Comparison of ENCODE assay signal across 26 cellular contexts in the genomic region with DNA sequence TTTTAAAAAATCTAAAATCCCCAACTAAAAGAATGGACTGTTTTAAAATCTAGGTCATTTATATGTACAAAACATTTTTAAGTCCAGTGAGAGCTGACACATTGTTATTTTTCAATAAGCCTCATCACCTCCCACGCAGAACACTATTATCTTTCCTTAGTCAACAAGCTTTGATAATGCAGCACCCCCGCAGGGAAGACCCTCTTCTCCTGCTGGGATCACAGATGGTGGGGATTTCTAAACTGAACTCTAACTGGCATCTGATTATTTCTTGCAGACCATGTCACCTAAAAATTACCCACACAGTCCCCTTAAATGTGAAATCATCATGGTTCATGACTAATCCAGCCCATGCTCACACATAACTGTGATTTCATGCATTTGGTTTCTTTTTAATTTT. TPM values are rescaled to one million over a fixed set of nuclear protein-coding genes. Genes with fewer than 3 reads are reported as not detected.
DNase-seq lines count a peak whose midpoint lies in the region; ATAC-seq and TF ChIP-seq lines count a peak whose summit lies in the region.
"Had no signal": no experiment of that assay in that cellular context is flagged by ENCODE, and none has a peak within 500 bp of the region (broad histone marks: within the 10 kb centered on the region; RNA-seq: fewer than 3 reads in every experiment).

No MANE protein-coding gene starts in this region.

- no peak overlapping the region for H3K27ac ChIP-seq in esophagus squamous epithelium
- no peak overlapping the region for H3K27ac ChIP-seq in effector memory CD4-positive, alpha-beta T cell (ENCODE audit: insufficient read depth, low read length, poor library complexity, severe bottlenecking)
- H3K27ac ChIP-seq: ascending aorta, Peyer's patch, SJSA1, thyroid gland had no signal

- no peaks in the 10 kb centered on the region for H3K9me3 ChIP-seq in esophagus squamous epithelium
- no peaks in the 10 kb centered on the region for H3K9me3 ChIP-seq in effector memory CD4-positive, alpha-beta T cell (ENCODE audit: control insufficient read depth, low read length)
- H3K9me3 ChIP-seq: ascending aorta, Peyer's patch, SJSA1, thyroid gland had no signal

- H3K27me3 Mint-ChIP-seq in nephron (ENCODE audit: low read depth), result peaks cover 4% of the 10 kb centered on the region
- H3K27me3 Mint-ChIP-seq: effector memory CD8-positive, alpha-beta T cell had no signal

- no peaks in the 10 kb centered on the region for H3K36me3 Mint-ChIP-seq in nephron (ENCODE audit: low read depth)
- H3K36me3 Mint-ChIP-seq: activated naive CD4-positive, alpha-beta T cell treated with anti-CD3 and anti-CD28 coated beads, Interleukin-2, amount 50 U/mL, for 24 hours; CD8-positive, alpha-beta T cell had no signal

- H3K36me3 ChIP-seq in esophagus squamous epithelium, result no peaks in the 10 kb centered on the region
- H3K36me3 ChIP-seq in effector memory CD4-positive, alpha-beta T cell (ENCODE audit: control insufficient read depth, insufficient read depth, low read length), result no peaks in the 10 kb centered on the region
- H3K36me3 ChIP-seq: ascending aorta, Peyer's patch, SJSA1, thyroid gland had no signal

- H3K4me3 ChIP-seq in astrocyte of the spinal cord (ENCODE audit: low read depth, low read length) (no peak overlapping the region), esophagus squamous epithelium (no peak overlapping the region)
- no peak overlapping the region for H3K4me3 ChIP-seq in effector memory CD4-positive, alpha-beta T cell (ENCODE audit: insufficient read depth, low read depth, low read length, poor library complexity, severe bottlenecking)
- H3K4me3 ChIP-seq: ascending aorta, Peyer's patch, SJSA1, thyroid gland had no signal

- no peaks in the 10 kb centered on the region for H3K4me1 ChIP-seq in esophagus squamous epithelium
- H3K4me1 ChIP-seq in effector memory CD4-positive, alpha-beta T cell (ENCODE audit: control insufficient read depth, insufficient read depth, low read length, poor library complexity, severe bottlenecking), result no peaks in the 10 kb centered on the region
- H3K4me1 ChIP-seq: ascending aorta, Peyer's patch, SJSA1 had no signal

- WGBS in esophagus squamous epithelium, 2 donors, result 60 to 74% methylated on average over 1 to 2 of the region's 2 CpGs

- TF ChIP-seq POLR2A in esophagus squamous epithelium (IDR thresholded peaks at IDR 0.05), result no peak

- H3K4me3 Mint-ChIP-seq in nephron, result no peak overlapping the region
- H3K4me3 Mint-ChIP-seq: activated naive CD4-positive, alpha-beta T cell treated with anti-CD3 and anti-CD28 coated beads, Interleukin-2, amount 50 U/mL, for 24 hours; CD8-positive, alpha-beta T cell; effector memory CD8-positive, alpha-beta T cell; HFFc6; stimulated activated naive CD8-positive, alpha-beta T cell treated with anti-CD3 and anti-CD28 coated beads, Interleukin-15, Interleukin-2, amounts not matched to agents 100 ng/mL and 50 ng/mL, for 24 hours; T-helper 1 cell treated with Interleukin-12 subunit alpha and Interleukin-12 subunit beta and Interleukin-4 antibody, amounts not matched to agents 30 μg/mL and 1 μg/mL, for 36 hours had no signal

- DNase-seq in Daoy (ENCODE audit: low read depth), result peak; percentile 7
- peak; percentile 54 for DNase-seq in NCI-H1694 treated with DMSO at 0.1 percent for 48 hours (lab: John Stamatoyannopoulos, UW)
- peak; percentile 65 for DNase-seq in astrocyte of the spinal cord (ENCODE audit: low read depth, low spot score)
- DNase-seq in esophagus squamous epithelium (lab: John Stamatoyannopoulos, UW), result no peak
- no peak for DNase-seq in mucosa of gallbladder (ENCODE audit: low spot score)
- no peak for DNase-seq in effector memory CD4-positive, alpha-beta T cell
- DNase-seq: activated CD4-positive, alpha-beta T cell treated with anti-CD3 and anti-CD28 coated beads, Interleukin-2, amount 50 U/mL, for 1 hour; CD8-positive, alpha-beta T cell; effector memory CD8-positive, alpha-beta T cell; HFFc6; kidney; NCI-H1105 treated with DMSO at 0.1 percent for 48 hours; NCI-H226; nucleus accumbens; Peyer's patch; stimulated activated CD4-positive, alpha-beta T cell treated with anti-CD3 and anti-CD28 coated beads, Interleukin-12 subunit alpha, Interleukin-12 subunit beta, amount 100 ng/mL, for 4 hours; stimulated activated CD4-positive, alpha-beta T cell treated with anti-CD3 and anti-CD28 coated beads, Interleukin-4, amount 100 ng/mL, for 4 hours; thyroid gland had no signal

- H3K27ac Mint-ChIP-seq in nephron, result peak overlapping the region; percentile 78 to 82 (median 79)
- H3K27ac Mint-ChIP-seq: activated naive CD4-positive, alpha-beta T cell treated with anti-CD3 and anti-CD28 coated beads, Interleukin-2, amount 50 U/mL, for 24 hours; CD8-positive, alpha-beta T cell; effector memory CD8-positive, alpha-beta T cell; HFFc6; stimulated activated naive CD8-positive, alpha-beta T cell treated with anti-CD3 and anti-CD28 coated beads, Interleukin-15, Interleukin-2, amounts not matched to agents 100 ng/mL and 50 ng/mL, for 24 hours; T-helper 1 cell treated with Interleukin-12 subunit alpha and Interleukin-12 subunit beta and Interleukin-4 antibody, amounts not matched to agents 30 μg/mL and 1 μg/mL, for 36 hours had no signal

- intact Hi-C loops in esophagus squamous epithelium (cut with DNase I), result no loop called here

- H3K9me3 Mint-ChIP-seq in nephron, result peaks cover 10% of the 10 kb centered on the region
- H3K9me3 Mint-ChIP-seq: activated naive CD4-positive, alpha-beta T cell treated with anti-CD3 and anti-CD28 coated beads, Interleukin-2, amount 50 U/mL, for 24 hours; CD8-positive, alpha-beta T cell; effector memory CD8-positive, alpha-beta T cell; HFFc6; stimulated activated naive CD8-positive, alpha-beta T cell treated with anti-CD3 and anti-CD28 coated beads, Interleukin-15, Interleukin-2, amounts not matched to agents 100 ng/mL and 50 ng/mL, for 24 hours; T-helper 1 cell treated with Interleukin-12 subunit alpha and Interleukin-12 subunit beta and Interleukin-4 antibody, amounts not matched to agents 30 μg/mL and 1 μg/mL, for 36 hours had no signal

- no peaks in the 10 kb centered on the region for H3K27me3 ChIP-seq in esophagus squamous epithelium
- H3K27me3 ChIP-seq in effector memory CD4-positive, alpha-beta T cell (replicated peaks; ENCODE audit: control insufficient read depth, insufficient read depth, low read length, poor library complexity, severe bottlenecking), result no peaks in the 10 kb centered on the region
- H3K27me3 ChIP-seq: ascending aorta, Peyer's patch, SJSA1, thyroid gland had no signal

- in situ Hi-C loops in astrocyte of the spinal cord (cut with HindIII; ENCODE audit: low sequenced_read_pairs), result no loop called here

- TF ChIP-seq CTCF in astrocyte of the spinal cord (IDR thresholded peaks at IDR 0.05; ENCODE audit: low read depth, low read length), result no peak
- TF ChIP-seq CTCF in nephron (IDR thresholded peaks at IDR 0.05; ENCODE audit: unreplicated experiment in 3 of 3), result no peak
- no peak for TF ChIP-seq CTCF in esophagus squamous epithelium (IDR thresholded peaks at IDR 0.05)

- peaks cover 8% of the 10 kb centered on the region for H3K4me1 Mint-ChIP-seq in nephron
- H3K4me1 Mint-ChIP-seq: activated naive CD4-positive, alpha-beta T cell treated with anti-CD3 and anti-CD28 coated beads, Interleukin-2, amount 50 U/mL, for 24 hours had no signal

- ATAC-seq in HG03442 (IDR thresholded peaks at IDR 0.05; ENCODE audit: unreplicated experiment), result no peak
- ATAC-seq: CD8-positive, alpha-beta T cell; effector memory CD8-positive, alpha-beta T cell; esophagus mucosa had no signal

RNA-seq across cellular contexts. Expression of a gene that starts 11.6 kb away (rescaled TPM):
- total RNA-seq in Daoy (2014; rRNA removed; shearing (Covaris generic)), result 3.1 and 3.6 TPM in 2 replicates
- total RNA-seq in esophagus squamous epithelium, result 10 to 100 TPM in 1 of 4 donors, 1 to 10 TPM in 3; 5.4 to 14.9 (median 6.9) TPM
- 15.8 TPM for total RNA-seq in mucosa of gallbladder
- total RNA-seq: CD8-positive, alpha-beta T cell had no signal

Comparison
In these comparisons a context has a peak if more than half of its experiments do, and no peak if none do; other contexts are left out.
1. DNase-seq: peak in Daoy (single experiment), NCI-H1694 treated with DMSO at 0.1 percent for 48 hours (single experiment) and astrocyte of the spinal cord (single experiment); none in esophagus squamous epithelium (single experiment), mucosa of gallbladder (single experiment) and effector memory CD4-positive, alpha-beta T cell (0 of 3).